In genomic region chr3:194843543-194843942, GRCh38 we compare ENCODE assay signal across 1 cellular context.
TF ChIP-seq lines count a peak whose summit lies in the region.

No MANE protein-coding gene starts in this region.

TF ChIP-seq in WTC11, 78 proteins besides CTCF, POLR2A, EP300 and RAD21 (continued from another document):
- TF ChIP-seq, protein P1, sequence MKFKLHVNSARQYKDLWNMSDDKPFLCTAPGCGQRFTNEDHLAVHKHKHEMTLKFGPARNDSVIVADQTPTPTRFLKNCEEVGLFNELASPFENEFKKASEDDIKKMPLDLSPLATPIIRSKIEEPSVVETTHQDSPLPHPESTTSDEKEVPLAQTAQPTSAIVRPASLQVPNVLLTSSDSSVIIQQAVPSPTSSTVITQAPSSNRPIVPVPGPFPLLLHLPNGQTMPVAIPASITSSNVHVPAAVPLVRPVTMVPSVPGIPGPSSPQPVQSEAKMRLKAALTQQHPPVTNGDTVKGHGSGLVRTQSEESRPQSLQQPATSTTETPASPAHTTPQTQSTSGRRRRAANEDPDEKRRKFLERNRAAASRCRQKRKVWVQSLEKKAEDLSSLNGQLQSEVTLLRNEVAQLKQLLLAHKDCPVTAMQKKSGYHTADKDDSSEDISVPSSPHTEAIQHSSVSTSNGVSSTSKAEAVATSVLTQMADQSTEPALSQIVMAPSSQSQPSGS (CRISPR knock-in tag; IDR thresholded peaks at IDR 0.05; ENCODE audit: borderline replicate concordance, low read depth): no peak
